In genomic region chr11:124898711-124899110, GRCh38 we compare ENCODE assay signal across 8 cellular contexts. TPM values are rescaled to one million over a fixed set of nuclear protein-coding genes. Genes with fewer than 3 reads are reported as not detected.
DNase-seq lines count a peak whose midpoint lies in the region; ATAC-seq and TF ChIP-seq lines count a peak whose summit lies in the region.

No MANE protein-coding gene starts in this region.

- H3K27me3 Mint-ChIP-seq in endothelial cell (ENCODE audit: unreplicated experiment) = peaks cover 12% of the 10 kb centered on the region
- H3K27me3 Mint-ChIP-seq in activated T-cell treated with anti-CD3 and anti-CD28 coated beads, Interleukin-2, amount 50 U/mL, for 4 hours (ENCODE audit: low read depth) = peaks cover 7% of the 10 kb centered on the region

- peaks cover 11% of the 10 kb centered on the region for H3K36me3 Mint-ChIP-seq in endothelial cell (ENCODE audit: low read depth, unreplicated experiment)
- H3K36me3 Mint-ChIP-seq in activated T-cell treated with anti-CD3 and anti-CD28 coated beads, Interleukin-2, amount 50 U/mL, for 4 hours (ENCODE audit: insufficient read depth) = no peaks in the 10 kb centered on the region

- peaks cover 6% of the 10 kb centered on the region for H3K9me3 Mint-ChIP-seq in endothelial cell (ENCODE audit: unreplicated experiment)
- no peaks in the 10 kb centered on the region for H3K9me3 Mint-ChIP-seq in activated T-cell treated with anti-CD3 and anti-CD28 coated beads, Interleukin-2, amount 50 U/mL, for 4 hours

- intact Hi-C loops in lower lobe of right lung (cut with DNase I) = no loop called here

- H3K27me3 ChIP-seq in lower lobe of right lung (ENCODE audit: low read depth) = no peaks in the 10 kb centered on the region

- peak overlapping the region; percentile 85 for H3K27ac ChIP-seq in lower lobe of right lung
- peak overlapping the region; percentile 90 for H3K27ac ChIP-seq in temporal lobe (ENCODE audit: low read depth, low read length)

- peak overlapping the region; percentile 98 for H3K27ac Mint-ChIP-seq in endothelial cell (ENCODE audit: unreplicated experiment)

- no peak overlapping the region for H3K4me3 ChIP-seq in lower lobe of right lung

- H3K36me3 ChIP-seq in lower lobe of right lung = no peaks in the 10 kb centered on the region

- ATAC-seq in lower lobe of right lung (peak; percentile 56 to 68), GM21381 (IDR thresholded peaks at IDR 0.05; ENCODE audit: unreplicated experiment) (no peak)
- ATAC-seq in activated T-cell treated with anti-CD3 and anti-CD28 coated beads, Interleukin-2, amount 50 U/mL, for 4 hours = no peak

- peaks cover 40% of the 10 kb centered on the region for H3K4me1 ChIP-seq in lower lobe of right lung

- H3K9me3 ChIP-seq in lower lobe of right lung = no peaks in the 10 kb centered on the region

- peaks cover 60% of the 10 kb centered on the region for H3K4me1 Mint-ChIP-seq in endothelial cell (ENCODE audit: unreplicated experiment)
- H3K4me1 Mint-ChIP-seq in activated T-cell treated with anti-CD3 and anti-CD28 coated beads, Interleukin-2, amount 50 U/mL, for 4 hours (ENCODE audit: low read depth) = peaks cover 2% of the 10 kb centered on the region

- TF ChIP-seq CTCF in endothelial cell (IDR thresholded peaks at IDR 0.05; ENCODE audit: unreplicated experiment) = no peak
- TF ChIP-seq CTCF in lower lobe of right lung (IDR thresholded peaks at IDR 0.05) = no peak

- DNase-seq in NCI-H446 treated with DMSO at 0.1 percent for 48 hours (lab: John Stamatoyannopoulos, UW) (peak; percentile 70), endothelial cell (ENCODE audit: low spot score) (peak; percentile 67), lower lobe of right lung (no peak), NOMO-1 treated with dmso at 0.1 percent for 144 hours (lab: John Stamatoyannopoulos, UW; ENCODE audit: unreplicated experiment) (no peak)
- DNase-seq in activated CD8-positive, alpha-beta memory T cell treated with anti-CD3 and anti-CD28 coated beads, Interleukin-2, amount 50 U/mL, for 4 hours = no peak
- DNase-seq in activated T-cell treated with anti-CD3 and anti-CD28 coated beads, Interleukin-2, amount 50 U/mL, for 4 hours = no peak

- H3K4me3 Mint-ChIP-seq in endothelial cell (ENCODE audit: unreplicated experiment) = peak overlapping the region; percentile 35
- no peak overlapping the region for H3K4me3 Mint-ChIP-seq in activated T-cell treated with anti-CD3 and anti-CD28 coated beads, Interleukin-2, amount 50 U/mL, for 4 hours

RNA-seq across cellular contexts. Expression of gene ROBO4, which starts 1.0 kb away (rescaled TPM):
- 28.8 TPM for total RNA-seq in endothelial cell (ENCODE audit: unreplicated experiment)
- total RNA-seq in lower lobe of right lung = 58.3 TPM
- total RNA-seq in temporal lobe = 3.9 TPM
- total RNA-seq in activated T-cell treated with anti-CD3 and anti-CD28 coated beads, Interleukin-2, amount 50 U/mL, for 4 hours = not detected

RNA-seq across cellular contexts. Expression of gene HEPN1, which starts 20.3 kb away (rescaled TPM):
- total RNA-seq in endothelial cell (ENCODE audit: unreplicated experiment) (not detected), lower lobe of right lung (not detected), temporal lobe (not detected)
- total RNA-seq in activated T-cell treated with anti-CD3 and anti-CD28 coated beads, Interleukin-2, amount 50 U/mL, for 4 hours = not detected

RNA-seq across cellular contexts. Expression of gene ROBO3, which starts 33.5 kb away (rescaled TPM):
- total RNA-seq in endothelial cell (ENCODE audit: unreplicated experiment) (40.0 TPM), lower lobe of right lung (11.3 TPM), temporal lobe (4.7 TPM)
- 10 to 100 TPM in 2 of 3 donors, 1 to 10 TPM in 1; 9.7 to 11.6 (median 10.4) TPM for total RNA-seq in activated T-cell treated with anti-CD3 and anti-CD28 coated beads, Interleukin-2, amount 50 U/mL, for 4 hours

RNA-seq across cellular contexts. Expression of gene HEPACAM, which starts 37.1 kb away (rescaled TPM):
- total RNA-seq in endothelial cell (ENCODE audit: unreplicated experiment) (0.08 TPM), lower lobe of right lung (not detected), temporal lobe (14.5 TPM)
- total RNA-seq in activated T-cell treated with anti-CD3 and anti-CD28 coated beads, Interleukin-2, amount 50 U/mL, for 4 hours = not detected

RNA-seq across cellular contexts. Expression of gene CCDC15, which starts 55.3 kb away (rescaled TPM):
- total RNA-seq in endothelial cell (ENCODE audit: unreplicated experiment) (2.4 TPM), lower lobe of right lung (1.4 TPM), temporal lobe (2.7 TPM)
- 1 to 10 TPM; 1.4 to 1.6 (median 1.4) TPM for total RNA-seq in activated T-cell treated with anti-CD3 and anti-CD28 coated beads, Interleukin-2, amount 50 U/mL, for 4 hours

Comparison
In these comparisons a context has a peak if more than half of its experiments do, and no peak if none do; other contexts are left out.
1. DNase-seq: peak in NCI-H446 treated with DMSO at 0.1 percent for 48 hours (single experiment) and endothelial cell (single experiment); none in lower lobe of right lung (single experiment), activated CD8-positive, alpha-beta memory T cell treated with anti-CD3 and anti-CD28 coated beads, Interleukin-2, amount 50 U/mL, for 4 hours (single experiment), activated T-cell treated with anti-CD3 and anti-CD28 coated beads, Interleukin-2, amount 50 U/mL, for 4 hours (single experiment) and NOMO-1 treated with dmso at 0.1 percent for 144 hours (single experiment).
2. ATAC-seq: peak in lower lobe of right lung (2 of 2); none in activated T-cell treated with anti-CD3 and anti-CD28 coated beads, Interleukin-2, amount 50 U/mL, for 4 hours (0 of 2) and GM21381 (single experiment).